11 cellular contexts compared by ENCODE assay signal in genomic region chr11:37504066-37504611, GRCh38.
DNase-seq lines count a peak whose midpoint lies in the region; ATAC-seq lines count a peak whose summit lies in the region.
"Had no signal": no experiment of that assay in that cellular context is flagged by ENCODE, and none has a peak within 500 bp of the region (broad histone marks: within the 10 kb centered on the region; RNA-seq: fewer than 3 reads in every experiment).

No MANE protein-coding gene starts in this region.

- H3K9me3 ChIP-seq in right cardiac atrium (ENCODE audit: control insufficient read depth, low read length) (no peaks in the 10 kb centered on the region), SJCRH30 (replicated peaks) (no peaks in the 10 kb centered on the region)

- intact Hi-C loops in right cardiac atrium (cut with DNase I), result no loop called here
- intact Hi-C loops in Right ventricle myocardium inferior (cut with DNase I), result no loop called here

- ATAC-seq in right cardiac atrium, result peak; percentile 31 to 36
- no peak for ATAC-seq in Right ventricle myocardium inferior
- ATAC-seq in HG03066 (IDR thresholded peaks at IDR 0.05; ENCODE audit: low read depth, unreplicated experiment), result peak; percentile 86

- no peak for DNase-seq in right cardiac atrium
- DNase-seq in Right ventricle myocardium inferior (ENCODE audit: missing footprints), result no peak
- peak; percentile 29 to 69 for DNase-seq in SJCRH30
- DNase-seq in kidney tubule cell (ENCODE audit: low spot score), result peak; percentile 99
- DNase-seq in NCI-H128 (lab: John Stamatoyannopoulos, UW; ENCODE audit: unreplicated experiment), result no peak
- DNase-seq in stimulated activated CD4-positive, alpha-beta T cell treated with anti-CD3 and anti-CD28 coated beads, Interleukin-4, amount 100 ng/mL, for 1 hour, result no peak
- DNase-seq in germinal center (ENCODE audit: low spot score), result no peak
- DNase-seq: activated T-cell treated with anti-CD3 and anti-CD28 coated beads, Interleukin-2, amount 50 U/mL, for 4 hours; DND-41 had no signal

- H3K36me3 ChIP-seq in SJCRH30, result no peaks in the 10 kb centered on the region

- H3K27ac ChIP-seq in right cardiac atrium (ENCODE audit: low read length), result no peak overlapping the region
- H3K27ac ChIP-seq in SJCRH30, result peak overlapping the region; percentile 94
- H3K27ac ChIP-seq: skin epidermis had no signal

- H3K27me3 ChIP-seq in right cardiac atrium (ENCODE audit: control insufficient read depth, insufficient read depth) (no peaks in the 10 kb centered on the region), SJCRH30 (no peaks in the 10 kb centered on the region)

- H3K4me1 ChIP-seq in right cardiac atrium (ENCODE audit: control insufficient read depth, insufficient read depth, low read length) (no peaks in the 10 kb centered on the region), SJCRH30 (peaks cover 39% of the 10 kb centered on the region)

- WGBS in right cardiac atrium, result 57% methylated on average over 3 of the region's 3 CpGs

- H3K4me3 ChIP-seq in right cardiac atrium (ENCODE audit: low read length) (no peak overlapping the region), SJCRH30 (no peak overlapping the region)
- H3K4me3 ChIP-seq: skin epidermis had no signal

Comparison
In these comparisons a context has a peak if more than half of its experiments do, and no peak if none do; other contexts are left out.
1. DNase-seq: peak in SJCRH30 (2 of 2) and kidney tubule cell (single experiment); none in right cardiac atrium (0 of 3), Right ventricle myocardium inferior (single experiment), NCI-H128 (single experiment), stimulated activated CD4-positive, alpha-beta T cell treated with anti-CD3 and anti-CD28 coated beads, Interleukin-4, amount 100 ng/mL, for 1 hour (single experiment) and germinal center (single experiment).